In genomic region chr20:48354320-48355263, GRCh38 we compare ENCODE assay signal across 30 cellular contexts.
"Had no signal": no experiment of that assay in that cellular context is flagged by ENCODE, and none has a peak within 500 bp of the region (broad histone marks: within the 10 kb centered on the region; RNA-seq: fewer than 3 reads in every experiment).

No MANE protein-coding gene starts in this region.

- H3K27ac Mint-ChIP-seq: activated B cell treated with CpG ODN at 0.5 μM for 24 hours; activated CD4-positive, alpha-beta memory T cell treated with anti-CD3 and anti-CD28 coated beads for 36 hours; activated CD8-positive, alpha-beta memory T cell treated with anti-CD3 and anti-CD28 coated beads, Interleukin-2, amount 10 ng/mL, durations not matched to agents 7 days and 5 days; activated CD8-positive, alpha-beta T cell treated with anti-CD3 and anti-CD28 coated beads, Interleukin-2, amount 10 ng/mL, durations not matched to agents 7 days and 5 days; activated naive CD8-positive, alpha-beta T cell; activated T-helper 1 cell treated with anti-CD3 and anti-CD28 coated beads, Interleukin-12 subunit alpha, Interleukin-12 subunit beta, Interleukin-2, Interleukin-4 antibody, amounts not matched to agents 30 ng/mL and 10 ng/mL and 1 ng/mL, durations not matched to agents 14 hours and 24 hours and 36 hours; activated T-helper 2 cell treated with anti-CD3 and anti-CD28 coated beads, Interferon-gamma antibody, Interleukin-2, Interleukin-4, amounts not matched to agents 10 μg/mL and 5 μg/mL and 100 μg/mL, durations not matched to agents 14 hours and 24 hours and 36 hours; dendritic cell treated with granulocyte-macrophage colony-stimulating factor and Interleukin-4, amounts not matched to agents 40 ng/mL and 50 ng/mL, for 4 days; endodermal cell had no signal

- H3K4me1 Mint-ChIP-seq: activated CD8-positive, alpha-beta memory T cell treated with anti-CD3 and anti-CD28 coated beads, Interleukin-2, amount 10 ng/mL, durations not matched to agents 7 days and 5 days; central memory CD8-positive, alpha-beta T cell; endodermal cell had no signal

- H3K36me3 Mint-ChIP-seq: activated CD4-positive, alpha-beta memory T cell treated with anti-CD3 and anti-CD28 coated beads for 36 hours; activated CD8-positive, alpha-beta memory T cell treated with anti-CD3 and anti-CD28 coated beads, Interleukin-2, amount 10 ng/mL, durations not matched to agents 7 days and 5 days; activated naive CD8-positive, alpha-beta T cell had no signal

- H3K4me3 Mint-ChIP-seq: activated B cell treated with CpG ODN at 0.5 μM for 24 hours; activated CD4-positive, alpha-beta memory T cell treated with anti-CD3 and anti-CD28 coated beads for 36 hours; activated CD8-positive, alpha-beta memory T cell treated with anti-CD3 and anti-CD28 coated beads, Interleukin-2, amount 10 ng/mL, durations not matched to agents 7 days and 5 days; activated CD8-positive, alpha-beta T cell treated with anti-CD3 and anti-CD28 coated beads, Interleukin-2, amount 10 ng/mL, durations not matched to agents 7 days and 5 days; activated naive CD8-positive, alpha-beta T cell; activated T-helper 1 cell treated with anti-CD3 and anti-CD28 coated beads, Interleukin-12 subunit alpha, Interleukin-12 subunit beta, Interleukin-2, Interleukin-4 antibody, amounts not matched to agents 30 ng/mL and 10 ng/mL and 1 ng/mL, durations not matched to agents 14 hours and 24 hours and 36 hours; central memory CD8-positive, alpha-beta T cell; dendritic cell treated with granulocyte-macrophage colony-stimulating factor and Interleukin-4, amounts not matched to agents 40 ng/mL and 50 ng/mL, for 4 days; endodermal cell had no signal

- H3K9me3 Mint-ChIP-seq: activated B cell treated with CpG ODN at 0.5 μM for 24 hours; activated T-helper 1 cell treated with anti-CD3 and anti-CD28 coated beads, Interleukin-12 subunit alpha, Interleukin-12 subunit beta, Interleukin-2, Interleukin-4 antibody, amounts not matched to agents 30 ng/mL and 10 ng/mL and 1 ng/mL, durations not matched to agents 14 hours and 24 hours and 36 hours; activated T-helper 2 cell treated with anti-CD3 and anti-CD28 coated beads, Interferon-gamma antibody, Interleukin-2, Interleukin-4, amounts not matched to agents 10 μg/mL and 5 μg/mL and 100 μg/mL, durations not matched to agents 14 hours and 24 hours and 36 hours; central memory CD8-positive, alpha-beta T cell; dendritic cell treated with granulocyte-macrophage colony-stimulating factor and Interleukin-4, amounts not matched to agents 40 ng/mL and 50 ng/mL, for 4 days had no signal

- DNase-seq: activated B cell treated with CpG ODN at 0.5 μM for 24 hours; activated CD4-positive, alpha-beta memory T cell treated with anti-CD3 and anti-CD28 coated beads for 36 hours; activated CD4-positive, alpha-beta T cell treated with anti-CD3 and anti-CD28 coated beads for 48 hours; activated CD4-positive, alpha-beta T cell treated with anti-CD3 and anti-CD28 coated beads, Interleukin-2, amount 50 U/mL, for 1 hour; activated CD8-positive, alpha-beta memory T cell treated with anti-CD3 and anti-CD28 coated beads, Interleukin-2, amount 10 ng/mL, durations not matched to agents 7 days and 5 days; activated CD8-positive, alpha-beta memory T cell treated with anti-CD3 and anti-CD28 coated beads, Interleukin-2, amount 50 U/mL, for 4 hours; activated CD8-positive, alpha-beta T cell treated with anti-CD3 and anti-CD28 coated beads, Interleukin-2, amount 10 ng/mL, durations not matched to agents 7 days and 5 days; activated gamma-delta T cell treated with Interleukin-2 at 50 U/mL for 16 hours; activated naive CD4-positive, alpha-beta T cell treated with anti-CD3 and anti-CD28 coated beads, Interleukin-2, amount 50 U/mL, for 16 hours; activated naive CD4-positive, alpha-beta T cell treated with Interleukin-2 at 50 U/mL for 16 hours; activated T-cell treated with anti-CD3 and anti-CD28 coated beads, Interleukin-2, amount 50 U/mL, for 1 hour; activated T-cell treated with anti-CD3 and anti-CD28 coated beads, Interleukin-2, amount 50 U/mL, for 48 hours; amniotic stem cell; anterior cingulate cortex; brain microvascular endothelial cell; dorsolateral prefrontal cortex; effector memory CD4-positive, alpha-beta T cell; endodermal cell; foreskin fibroblast; head of caudate nucleus; T-helper 9 cell; WERI-Rb-1 had no signal

- FAIRE-seq: astrocyte, bronchial epithelial cell, frontal cortex had no signal
